In genomic region chr19:34176581-34176980, GRCh38 we compare ENCODE assay signal across 11 cellular contexts. TPM values are rescaled to one million over a fixed set of nuclear protein-coding genes. Genes with fewer than 3 reads are reported as not detected.
A peak's percentile ranks its signal among the peaks of the same experiment; 100 is the strongest.
DNase-seq lines count a peak whose midpoint lies in the region; ATAC-seq and TF ChIP-seq lines count a peak whose summit lies in the region.
"Had no signal": no experiment of that assay in that cellular context is flagged by ENCODE, and none has a peak within 500 bp of the region (broad histone marks: within the 10 kb centered on the region; RNA-seq: fewer than 3 reads in every experiment).

No MANE protein-coding gene starts in this region.

- no peak for ATAC-seq in left cardiac atrium
- no peak for ATAC-seq in activated T-helper 17 cell treated with anti-CD3 and anti-CD28 coated beads, Interleukin-2, amount 50 U/mL, for 72 hours (replicated peaks)
- no peak for ATAC-seq in memory B cell (ENCODE audit: low read depth)
- ATAC-seq in HG03442 (IDR thresholded peaks at IDR 0.05; ENCODE audit: unreplicated experiment) = no peak
- ATAC-seq: body of pancreas, esophagus mucosa had no signal

- intact Hi-C loops in left ventricle myocardium inferior (cut with micrococcal nuclease) = no loop called here
- intact Hi-C loops in left cardiac atrium (cut with DNase I) = no loop called here

- peaks cover 35% of the 10 kb centered on the region for H3K4me1 Mint-ChIP-seq in activated T-helper 17 cell treated with anti-CD3 and anti-CD28 coated beads, Interleukin-2, amount 50 U/mL, for 72 hours
- H3K4me1 Mint-ChIP-seq in memory B cell = peaks cover 37% of the 10 kb centered on the region

- peaks cover 89% of the 10 kb centered on the region for H3K36me3 Mint-ChIP-seq in activated T-helper 17 cell treated with anti-CD3 and anti-CD28 coated beads, Interleukin-2, amount 50 U/mL, for 72 hours (ENCODE audit: low read depth)
- peaks cover 17% of the 10 kb centered on the region for H3K36me3 Mint-ChIP-seq in memory B cell

- H3K36me3 ChIP-seq in left ventricle myocardium inferior = peaks cover 3% of the 10 kb centered on the region

- TF ChIP-seq CTCF in left ventricle myocardium inferior (IDR thresholded peaks at IDR 0.05; ENCODE audit: borderline replicate concordance) (no peak), GM10266 (IDR thresholded peaks at IDR 0.05; ENCODE audit: control insufficient read depth, insufficient read depth, low read depth, missing control alignments) (no peak)

- H3K4me3 ChIP-seq in left ventricle myocardium inferior = peak overlapping the region; percentile 97
- H3K4me3 ChIP-seq: body of pancreas had no signal

- H3K27me3 Mint-ChIP-seq in activated T-helper 17 cell treated with anti-CD3 and anti-CD28 coated beads, Interleukin-2, amount 50 U/mL, for 72 hours = no peaks in the 10 kb centered on the region
- no peaks in the 10 kb centered on the region for H3K27me3 Mint-ChIP-seq in memory B cell

- H3K27ac ChIP-seq in left ventricle myocardium inferior (replicated peaks) = no peak overlapping the region

- H3K27ac Mint-ChIP-seq in activated T-helper 17 cell treated with anti-CD3 and anti-CD28 coated beads, Interleukin-2, amount 50 U/mL, for 72 hours = peak overlapping the region; percentile 17
- H3K27ac Mint-ChIP-seq in memory B cell = no peak overlapping the region

- H3K9me3 ChIP-seq in left ventricle myocardium inferior (replicated peaks) = no peaks in the 10 kb centered on the region
- H3K9me3 ChIP-seq: body of pancreas had no signal

- no peaks in the 10 kb centered on the region for H3K27me3 ChIP-seq in left ventricle myocardium inferior (ENCODE audit: low read depth)
- H3K27me3 ChIP-seq: body of pancreas had no signal

- peaks cover 97% of the 10 kb centered on the region for H3K4me1 ChIP-seq in left ventricle myocardium inferior

- DNase-seq in left ventricle myocardium inferior (no peak), left cardiac atrium (no peak), memory B cell (ENCODE audit: low spot score in 2 of 2) (no peak), GM10266 (ENCODE audit: extremely low spot score) (no peak), occipital lobe (lab: John Stamatoyannopoulos, UW) (no peak), A172 (ENCODE audit: low spot score) (no peak)
- DNase-seq: body of pancreas, C1 segment of cervical spinal cord had no signal

- no peaks in the 10 kb centered on the region for H3K9me3 Mint-ChIP-seq in activated T-helper 17 cell treated with anti-CD3 and anti-CD28 coated beads, Interleukin-2, amount 50 U/mL, for 72 hours
- H3K9me3 Mint-ChIP-seq in memory B cell = no peaks in the 10 kb centered on the region

- peak overlapping the region; percentile 86 for H3K4me3 Mint-ChIP-seq in activated T-helper 17 cell treated with anti-CD3 and anti-CD28 coated beads, Interleukin-2, amount 50 U/mL, for 72 hours
- H3K4me3 Mint-ChIP-seq in memory B cell = peak overlapping the region; percentile 50

RNA-seq across cellular contexts. Expression of gene LSM14A, which starts 4.3 kb away (rescaled TPM):
- total RNA-seq in left ventricle myocardium inferior (65.4 TPM), left cardiac atrium (10 to 100 TPM; 77.3 to 83.4 TPM), occipital lobe (69.1 TPM)
- 100 to 1,000 TPM in 1 of 2 donors, 10 to 100 TPM in 1; 88.5 to 105 TPM for total RNA-seq in activated T-helper 17 cell treated with anti-CD3 and anti-CD28 coated beads, Interleukin-2, amount 50 U/mL, for 72 hours
- total RNA-seq in A172 (2014; rRNA removed; shearing (Covaris generic)) = 48.1 and 52.7 TPM in 2 replicates
